In the genomic region with DNA sequence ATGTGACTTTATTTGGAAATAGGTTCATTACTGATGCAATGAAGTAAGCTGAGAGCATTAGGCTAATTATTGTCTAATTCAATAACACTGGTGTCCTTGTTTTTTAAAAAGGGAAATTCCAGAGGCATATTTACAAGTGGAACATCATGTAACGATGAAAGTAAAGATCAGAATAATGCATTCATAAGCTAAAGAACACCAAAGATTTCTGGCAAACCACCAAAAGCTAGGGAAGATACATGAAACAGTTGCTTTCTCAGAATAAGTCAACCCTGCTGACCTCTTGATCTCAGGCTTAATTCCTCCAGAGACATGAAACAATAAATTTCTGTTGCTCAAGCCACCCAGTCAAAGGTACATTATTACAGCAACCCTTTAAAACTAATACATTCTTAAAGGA, we compare ENCODE assay signal across 24 cellular contexts. TPM values are rescaled to one million over a fixed set of nuclear protein-coding genes. Genes with fewer than 3 reads are reported as not detected.
DNase-seq lines count a peak whose midpoint lies in the region; ATAC-seq and TF ChIP-seq lines count a peak whose summit lies in the region.
"Had no signal": no experiment of that assay in that cellular context is flagged by ENCODE, and none has a peak within 500 bp of the region (broad histone marks: within the 10 kb centered on the region; RNA-seq: fewer than 3 reads in every experiment).

No MANE protein-coding gene starts in this region.

- no peaks in the 10 kb centered on the region for H3K27me3 ChIP-seq in left ventricle myocardium inferior (ENCODE audit: low read depth)
- H3K27me3 ChIP-seq in Peyer's patch = no peaks in the 10 kb centered on the region
- H3K27me3 ChIP-seq: BLaER1 treated with 17β-estradiol and CSF1 and Interleukin-3, amounts not matched to agents 10 nM and 100 nM had no signal

- peak; percentile 65 for DNase-seq in COLO829 (ENCODE audit: low spot score)
- DNase-seq in LHCN-M2 (ENCODE audit: low read depth) = peak; percentile 23
- DNase-seq in central memory CD8-positive, alpha-beta T cell (ENCODE audit: low spot score in 2 of 2) = no peak
- peak; percentile 9 for DNase-seq in renal cortical epithelial cell (ENCODE audit: low read depth)
- DNase-seq in left ventricle myocardium inferior = no peak
- DNase-seq in Peyer's patch = no peak
- DNase-seq in stimulated activated naive B cell treated with anti-CD40 and anti-IgM and Interleukin-4, amounts not matched to agents 10 μg/mL and 1 μg/mL and 100 μg/mL, for 72 hours = no peak
- DNase-seq: AML-193; CD4-positive, alpha-beta T cell; COR-L47; GOT3; HFFc6; KBM-7; MM.1S; NCI-H2029; NCI-H446; NCI-H524 treated with DMSO at 0.1 percent for 48 hours; NCI-H774; PC-9; SHP77 had no signal

- TF ChIP-seq CTCF in left ventricle myocardium inferior (IDR thresholded peaks at IDR 0.05; ENCODE audit: borderline replicate concordance) (no peak), Peyer's patch (IDR thresholded peaks at IDR 0.05) (no peak)

- TF ChIP-seq POLR2A in Peyer's patch (IDR thresholded peaks at IDR 0.05) = no peak

- peaks cover 8% of the 10 kb centered on the region for H3K9me3 Mint-ChIP-seq in central memory CD8-positive, alpha-beta T cell
- peaks cover 18 to 25% of the 10 kb centered on the region in 2 donors for H3K9me3 Mint-ChIP-seq in stimulated activated naive B cell treated with anti-CD40 and anti-IgM and Interleukin-4, amounts not matched to agents 10 μg/mL and 1 μg/mL and 100 μg/mL, for 72 hours
- H3K9me3 Mint-ChIP-seq: HFFc6 had no signal

- H3K4me3 Mint-ChIP-seq in central memory CD8-positive, alpha-beta T cell = no peak overlapping the region
- no peak overlapping the region for H3K4me3 Mint-ChIP-seq in stimulated activated naive B cell treated with anti-CD40 and anti-IgM and Interleukin-4, amounts not matched to agents 10 μg/mL and 1 μg/mL and 100 μg/mL, for 72 hours
- H3K4me3 Mint-ChIP-seq: CD4-positive, alpha-beta T cell; HFFc6 had no signal

- ATAC-seq in central memory CD8-positive, alpha-beta T cell (replicated peaks; ENCODE audit: extremely low read depth, poor library complexity, severe bottlenecking) = no peak
- ATAC-seq in stimulated activated naive B cell treated with anti-CD40 and anti-IgM and Interleukin-4, amounts not matched to agents 10 μg/mL and 1 μg/mL and 100 μg/mL, for 72 hours (replicated peaks) = no peak
- ATAC-seq: A549 had no signal

- no peaks in the 10 kb centered on the region for H3K27me3 Mint-ChIP-seq in central memory CD8-positive, alpha-beta T cell
- H3K27me3 Mint-ChIP-seq in stimulated activated naive B cell treated with anti-CD40 and anti-IgM and Interleukin-4, amounts not matched to agents 10 μg/mL and 1 μg/mL and 100 μg/mL, for 72 hours = peaks cover 18 to 20% of the 10 kb centered on the region in 2 donors
- H3K27me3 Mint-ChIP-seq: CD4-positive, alpha-beta T cell had no signal

- peaks cover 43% of the 10 kb centered on the region for H3K4me1 Mint-ChIP-seq in central memory CD8-positive, alpha-beta T cell
- no peaks in the 10 kb centered on the region for H3K4me1 Mint-ChIP-seq in stimulated activated naive B cell treated with anti-CD40 and anti-IgM and Interleukin-4, amounts not matched to agents 10 μg/mL and 1 μg/mL and 100 μg/mL, for 72 hours

- H3K27ac Mint-ChIP-seq in central memory CD8-positive, alpha-beta T cell (ENCODE audit: low read depth) = peak overlapping the region; percentile 19
- no peak overlapping the region for H3K27ac Mint-ChIP-seq in stimulated activated naive B cell treated with anti-CD40 and anti-IgM and Interleukin-4, amounts not matched to agents 10 μg/mL and 1 μg/mL and 100 μg/mL, for 72 hours
- H3K27ac Mint-ChIP-seq: CD4-positive, alpha-beta T cell; HFFc6 had no signal

- H3K27ac ChIP-seq in left ventricle myocardium inferior (replicated peaks) (no peak overlapping the region), Peyer's patch (no peak overlapping the region)
- H3K27ac ChIP-seq: A549; BLaER1 treated with 17β-estradiol and CSF1 and Interleukin-3, amounts not matched to agents 10 nM and 100 nM; PC-9; RWPE1 had no signal

- intact Hi-C loops in left ventricle myocardium inferior (cut with micrococcal nuclease) = no loop called here

- H3K9me3 ChIP-seq in left ventricle myocardium inferior (replicated peaks) (peaks cover 12% of the 10 kb centered on the region), Peyer's patch (no peaks in the 10 kb centered on the region)
- H3K9me3 ChIP-seq: A549, HAP-1 had no signal

- H3K36me3 Mint-ChIP-seq in central memory CD8-positive, alpha-beta T cell (ENCODE audit: insufficient read depth) = peaks cover 26% of the 10 kb centered on the region
- H3K36me3 Mint-ChIP-seq in stimulated activated naive B cell treated with anti-CD40 and anti-IgM and Interleukin-4, amounts not matched to agents 10 μg/mL and 1 μg/mL and 100 μg/mL, for 72 hours = peaks cover 14 to 15% of the 10 kb centered on the region in 2 donors

- H3K4me1 ChIP-seq in left ventricle myocardium inferior = no peaks in the 10 kb centered on the region
- no peaks in the 10 kb centered on the region for H3K4me1 ChIP-seq in Peyer's patch
- H3K4me1 ChIP-seq: A549; BLaER1 treated with 17β-estradiol and CSF1 and Interleukin-3, amounts not matched to agents 10 nM and 100 nM; HAP-1 had no signal

- H3K4me3 ChIP-seq in left ventricle myocardium inferior = no peak overlapping the region
- no peak overlapping the region for H3K4me3 ChIP-seq in Peyer's patch
- H3K4me3 ChIP-seq: A549; BLaER1 treated with 17β-estradiol and CSF1 and Interleukin-3, amounts not matched to agents 10 nM and 100 nM; HAP-1; PC-9 had no signal

- H3K36me3 ChIP-seq in left ventricle myocardium inferior (no peaks in the 10 kb centered on the region), Peyer's patch (no peaks in the 10 kb centered on the region)
- H3K36me3 ChIP-seq: BLaER1 treated with 17β-estradiol and CSF1 and Interleukin-3, amounts not matched to agents 10 nM and 100 nM; HAP-1 had no signal

RNA-seq across cellular contexts. Expression of gene IFI16, which starts 20.3 kb away (rescaled TPM):
- total RNA-seq in LHCN-M2 (2014; rRNA removed) (62.2 and 106 TPM in 2 replicates), renal cortical epithelial cell (8.7 and 25.6 TPM in 2 replicates), left ventricle myocardium inferior (21.9 TPM), Peyer's patch (100 to 1,000 TPM in 1 of 4 donors, 10 to 100 TPM in 3; 10.5 to 106 (median 24.9) TPM)
- polyA plus RNA-seq in LHCN-M2 (2012) = 54.6 TPM

RNA-seq across cellular contexts. Expression of gene PYHIN1, which starts 58.1 kb away (rescaled TPM):
- total RNA-seq in LHCN-M2 (2014; rRNA removed) = 0.17 TPM in 1 of 2 replicates, not detected in the other
- polyA plus RNA-seq in LHCN-M2 (2012) = not detected
- not detected in 2 replicates for total RNA-seq in renal cortical epithelial cell
- 0.11 TPM for total RNA-seq in left ventricle myocardium inferior
- 10 to 100 TPM in 1 of 4 donors, 1 to 10 TPM in 3; 1.6 to 32.2 (median 5.3) TPM for total RNA-seq in Peyer's patch
- total RNA-seq: HFFc6, PC-9 had no signal
- polyA plus RNA-seq: A549 had no signal

Comparison
In these comparisons a context has a peak if more than half of its experiments do, and no peak if none do; other contexts are left out.
1. DNase-seq: peak in COLO829 (single experiment), LHCN-M2 (single experiment) and renal cortical epithelial cell (single experiment); none in central memory CD8-positive, alpha-beta T cell (0 of 2), left ventricle myocardium inferior (single experiment), Peyer's patch (0 of 3) and stimulated activated naive B cell treated with anti-CD40 and anti-IgM and Interleukin-4, amounts not matched to agents 10 μg/mL and 1 μg/mL and 100 μg/mL, for 72 hours (single experiment).